Comparison of ENCODE assay signal across 33 cellular contexts in the genomic region with DNA sequence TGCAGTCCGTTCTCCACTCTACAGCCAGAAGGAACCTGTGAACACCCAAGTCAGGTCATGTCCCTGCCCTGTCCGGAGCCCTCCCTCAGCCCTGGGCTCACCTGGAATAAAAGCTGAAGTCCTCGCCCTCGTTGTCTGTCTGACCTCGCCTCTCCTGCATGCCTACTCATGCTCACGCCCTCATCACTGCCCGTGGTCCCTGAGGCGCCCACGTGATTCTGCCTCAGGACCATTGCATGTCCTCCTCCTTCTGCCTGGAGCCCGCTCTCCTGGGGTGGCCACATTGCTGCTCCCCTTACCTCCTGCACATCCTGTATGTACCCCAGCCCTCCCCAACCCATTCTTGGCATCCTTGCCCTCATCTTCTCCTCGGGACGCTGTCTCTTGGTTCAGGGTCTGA. TPM values are rescaled to one million over a fixed set of nuclear protein-coding genes. Genes with fewer than 3 reads are reported as not detected.
DNase-seq lines count a peak whose midpoint lies in the region; ATAC-seq and TF ChIP-seq lines count a peak whose summit lies in the region.
"Had no signal": no experiment of that assay in that cellular context is flagged by ENCODE, and none has a peak within 500 bp of the region (broad histone marks: within the 10 kb centered on the region; RNA-seq: fewer than 3 reads in every experiment).

No MANE protein-coding gene starts in this region.

- no peak for TF ChIP-seq CTCF in activated CD8-positive, alpha-beta T cell treated with anti-CD3 and anti-CD28 coated beads for 36 hours (IDR thresholded peaks at IDR 0.05)
- TF ChIP-seq CTCF in VCaP (conservative IDR thresholded peaks at IDR 0.05) (no peak), ovary (IDR thresholded peaks at IDR 0.05) (no peak)

- H3K36me3 Mint-ChIP-seq in activated CD8-positive, alpha-beta T cell treated with anti-CD3 and anti-CD28 coated beads, Interleukin-2, amount 10 ng/mL, durations not matched to agents 7 days and 5 days (ENCODE audit: low read depth) = peaks cover 23% of the 10 kb centered on the region
- peaks cover 19% of the 10 kb centered on the region for H3K36me3 Mint-ChIP-seq in activated CD8-positive, alpha-beta T cell treated with anti-CD3 and anti-CD28 coated beads for 36 hours (ENCODE audit: low read depth)
- H3K36me3 Mint-ChIP-seq in naive thymus-derived CD8-positive, alpha-beta T cell = peaks cover 9 to 59% (median 26%) of the 10 kb centered on the region in 3 donors

- no peak overlapping the region for H3K4me3 Mint-ChIP-seq in activated CD8-positive, alpha-beta T cell treated with anti-CD3 and anti-CD28 coated beads, Interleukin-2, amount 10 ng/mL, durations not matched to agents 7 days and 5 days
- no peak overlapping the region for H3K4me3 Mint-ChIP-seq in activated CD8-positive, alpha-beta T cell treated with anti-CD3 and anti-CD28 coated beads for 36 hours
- peak overlapping the region in 2 of 10 donors; percentile 24 to 51 for H3K4me3 Mint-ChIP-seq in naive thymus-derived CD8-positive, alpha-beta T cell
- H3K4me3 Mint-ChIP-seq: activated CD4-positive, alpha-beta memory T cell treated with anti-CD3 and anti-CD28 coated beads for 36 hours; activated naive CD8-positive, alpha-beta T cell; neural progenitor cell had no signal

- 93 to 95% (median 93%) methylated on average over 12 of the region's 12 CpGs for WGBS in ovary, 3 donors

- H3K4me1 Mint-ChIP-seq in activated CD8-positive, alpha-beta T cell treated with anti-CD3 and anti-CD28 coated beads, Interleukin-2, amount 10 ng/mL, durations not matched to agents 7 days and 5 days (ENCODE audit: low read depth) = peaks cover 3% of the 10 kb centered on the region
- peaks cover 12% of the 10 kb centered on the region for H3K4me1 Mint-ChIP-seq in activated CD8-positive, alpha-beta T cell treated with anti-CD3 and anti-CD28 coated beads for 36 hours (ENCODE audit: low read depth)
- H3K4me1 Mint-ChIP-seq in naive thymus-derived CD8-positive, alpha-beta T cell = peaks cover 22 to 53% (median 39%) of the 10 kb centered on the region in 4 donors

- no peak for ATAC-seq in activated CD8-positive, alpha-beta T cell treated with anti-CD3 and anti-CD28 coated beads, Interleukin-2, amount 10 ng/mL, durations not matched to agents 7 days and 5 days
- no peak for ATAC-seq in activated CD8-positive, alpha-beta T cell treated with anti-CD3 and anti-CD28 coated beads for 36 hours
- ATAC-seq in naive thymus-derived CD8-positive, alpha-beta T cell = no peak
- ATAC-seq: HCT116, SK-N-SH treated with all-trans-retinoic acid at 6 μM for 48 hours had no signal

- intact Hi-C loops in activated CD8-positive, alpha-beta T cell treated with anti-CD3 and anti-CD28 coated beads for 36 hours (cut with micrococcal nuclease) = no loop called here
- intact Hi-C loops in ovary (cut with DNase I) = no loop called here

- H3K9me3 Mint-ChIP-seq in activated CD8-positive, alpha-beta T cell treated with anti-CD3 and anti-CD28 coated beads, Interleukin-2, amount 10 ng/mL, durations not matched to agents 7 days and 5 days (ENCODE audit: insufficient read depth) = peaks cover 4% of the 10 kb centered on the region
- H3K9me3 Mint-ChIP-seq in activated CD8-positive, alpha-beta T cell treated with anti-CD3 and anti-CD28 coated beads for 36 hours = peaks cover 7% of the 10 kb centered on the region
- H3K9me3 Mint-ChIP-seq in naive thymus-derived CD8-positive, alpha-beta T cell = peaks cover 0 to 4% (median 0%) of the 10 kb centered on the region in 9 donors

- peak overlapping the region; percentile 97 for H3K27ac ChIP-seq in VCaP
- H3K27ac ChIP-seq in substantia nigra (ENCODE audit: low read depth, low read length, poor library complexity, severe bottlenecking) = peak overlapping the region; percentile 11
- H3K27ac ChIP-seq in ovary = no peak overlapping the region
- H3K27ac ChIP-seq: 22Rv1, cardiac muscle cell, esophagus squamous epithelium, neural progenitor cell, PC-9, transverse colon had no signal

- H3K4me1 ChIP-seq in ovary (ENCODE audit: insufficient read depth) = no peaks in the 10 kb centered on the region
- H3K4me1 ChIP-seq: neural progenitor cell had no signal

- no peaks in the 10 kb centered on the region for H3K27me3 ChIP-seq in ovary
- H3K27me3 ChIP-seq: cardiac muscle cell, esophagus squamous epithelium, neural progenitor cell, sigmoid colon, transverse colon had no signal

- no peaks in the 10 kb centered on the region for H3K9me3 ChIP-seq in ovary
- H3K9me3 ChIP-seq: esophagus squamous epithelium, sigmoid colon, transverse colon had no signal

- no peak overlapping the region for H3K4me3 ChIP-seq in ovary
- H3K4me3 ChIP-seq: cardiac muscle cell, esophagus squamous epithelium, neural progenitor cell, PC-9, sigmoid colon, transverse colon had no signal

- CTCF ChIA-PET in activated CD8-positive, alpha-beta T cell treated with anti-CD3 and anti-CD28 coated beads, Interleukin-2, amount 10 ng/mL, durations not matched to agents 7 days and 5 days (lab: Charles Lee) = no interaction called here
- CTCF ChIA-PET in activated CD8-positive, alpha-beta T cell treated with anti-CD3 and anti-CD28 coated beads for 36 hours (lab: Charles Lee) = no interaction called here

- TF ChIP-seq POLR2A in ovary (IDR thresholded peaks at IDR 0.05) = no peak

- no peaks in the 10 kb centered on the region for H3K36me3 ChIP-seq in ovary
- H3K36me3 ChIP-seq: cardiac muscle cell, neural progenitor cell, transverse colon had no signal

- peak overlapping the region; percentile 50 for H3K27ac Mint-ChIP-seq in activated CD8-positive, alpha-beta T cell treated with anti-CD3 and anti-CD28 coated beads, Interleukin-2, amount 10 ng/mL, durations not matched to agents 7 days and 5 days
- H3K27ac Mint-ChIP-seq in activated CD8-positive, alpha-beta T cell treated with anti-CD3 and anti-CD28 coated beads for 36 hours = no peak overlapping the region
- peak overlapping the region in 7 of 10 donors; percentile 16 to 88 (median 60) for H3K27ac Mint-ChIP-seq in naive thymus-derived CD8-positive, alpha-beta T cell
- H3K27ac Mint-ChIP-seq: activated CD4-positive, alpha-beta memory T cell treated with anti-CD3 and anti-CD28 coated beads for 36 hours; activated naive CD8-positive, alpha-beta T cell; neural progenitor cell had no signal

- POLR2A ChIA-PET in activated CD8-positive, alpha-beta T cell treated with anti-CD3 and anti-CD28 coated beads, Interleukin-2, amount 10 ng/mL, durations not matched to agents 7 days and 5 days (lab: Charles Lee) = no interaction called here
- POLR2A ChIA-PET in activated CD8-positive, alpha-beta T cell treated with anti-CD3 and anti-CD28 coated beads for 36 hours (lab: Charles Lee) = no interaction called here
- POLR2A ChIA-PET in naive thymus-derived CD8-positive, alpha-beta T cell (lab: Charles Lee) = no interaction called here

- no peak for TF ChIP-seq EP300 in ovary (IDR thresholded peaks at IDR 0.05)

- no peaks in the 10 kb centered on the region for H3K27me3 Mint-ChIP-seq in activated CD8-positive, alpha-beta T cell treated with anti-CD3 and anti-CD28 coated beads, Interleukin-2, amount 10 ng/mL, durations not matched to agents 7 days and 5 days (ENCODE audit: low read depth)
- no peaks in the 10 kb centered on the region for H3K27me3 Mint-ChIP-seq in activated CD8-positive, alpha-beta T cell treated with anti-CD3 and anti-CD28 coated beads for 36 hours
- no peaks in the 10 kb centered on the region for H3K27me3 Mint-ChIP-seq in naive thymus-derived CD8-positive, alpha-beta T cell
- H3K27me3 Mint-ChIP-seq: activated CD4-positive, alpha-beta memory T cell treated with anti-CD3 and anti-CD28 coated beads for 36 hours; activated naive CD8-positive, alpha-beta T cell had no signal

- DNase-seq in activated CD8-positive, alpha-beta T cell treated with anti-CD3 and anti-CD28 coated beads, Interleukin-2, amount 10 ng/mL, durations not matched to agents 7 days and 5 days = no peak
- DNase-seq in activated CD8-positive, alpha-beta T cell treated with anti-CD3 and anti-CD28 coated beads for 36 hours = no peak
- no peak for DNase-seq in naive thymus-derived CD8-positive, alpha-beta T cell
- DNase-seq in substantia nigra (lab: John Stamatoyannopoulos, UW) (no peak), ovary (no peak), AML-193 (lab: John Stamatoyannopoulos, UW) (no peak)
- no peak for DNase-seq in stimulated activated naive CD4-positive, alpha-beta T cell (lab: John Stamatoyannopoulos, UW)
- DNase-seq: activated CD4-positive, alpha-beta memory T cell treated with anti-CD3 and anti-CD28 coated beads for 36 hours; activated CD4-positive, alpha-beta T cell treated with anti-CD3 and anti-CD28 coated beads for 1 hour; activated effector memory CD4-positive, alpha-beta T cell treated with anti-CD3 and anti-CD28 coated beads, Interleukin-2, amount 50 U/mL, for 16 hours; dermis blood vessel endothelial cell; DMS79 treated with DMSO at 0.1 percent for 48 hours; esophagus squamous epithelium; foreskin melanocyte; GDM1; left cardiac atrium; NCI-H1417 treated with DMSO at 0.1 percent for 48 hours; NCI-H2081 treated with DMSO at 0.1 percent for 48 hours; NCI-H226; NCI-H526 treated with DMSO at 0.1 percent for 48 hours; PC-9; sigmoid colon; stimulated activated CD4-positive, alpha-beta T cell treated with anti-CD3 and anti-CD28 coated beads, Interleukin-12 subunit alpha, Interleukin-12 subunit beta, amount 100 ng/mL, for 4 hours; stimulated activated CD4-positive, alpha-beta T cell treated with anti-CD3 and anti-CD28 coated beads, Interleukin-4, amount 100 ng/mL, for 1 hour; T-helper 2 cell; transverse colon had no signal

RNA-seq across cellular contexts. Expression of a gene that starts 42.2 kb away (rescaled TPM):
- 10 to 100 TPM; 15.0 to 17.6 TPM for total RNA-seq in activated CD8-positive, alpha-beta T cell treated with anti-CD3 and anti-CD28 coated beads, Interleukin-2, amount 10 ng/mL, durations not matched to agents 7 days and 5 days
- 1 to 10 TPM; 8.7 to 8.8 TPM for total RNA-seq in activated CD8-positive, alpha-beta T cell treated with anti-CD3 and anti-CD28 coated beads for 36 hours
- 10 to 100 TPM; 32.7 to 35.5 TPM for total RNA-seq in naive thymus-derived CD8-positive, alpha-beta T cell
- polyA plus RNA-seq in naive thymus-derived CD8-positive, alpha-beta T cell = 1 to 10 TPM in 1 of 3 donors, under 1 TPM in 2; 0.23 to 1.4 (median 0.50) TPM
- 10 to 100 TPM in 5 of 7 donors, 1 to 10 TPM in 2; 3.7 to 21.7 (median 13.1) TPM for total RNA-seq in ovary
- 10 to 100 TPM in 1 of 2 donors, 1 to 10 TPM in 1; 8.1 to 10.1 TPM for polyA plus RNA-seq in ovary

Comparison
In these comparisons a context has a peak if more than half of its experiments do, and no peak if none do; other contexts are left out.
1. H3K27ac ChIP-seq: peak in VCaP (single experiment) and substantia nigra (single experiment); none in ovary (0 of 2).